In genomic region chr12:70691018-70691672, GRCh38 we compare ENCODE assay signal across 2 cellular contexts.
TF ChIP-seq lines count a peak whose summit lies in the region.

No MANE protein-coding gene starts in this region.

TF ChIP-seq in endothelial cell of umbilical vein, 7 proteins besides CTCF, POLR2A, EP300 and RAD21 (continued from another document):
- peak; percentile 84 for TF ChIP-seq FOS (IDR thresholded peaks at IDR 0.05; ENCODE audit: borderline replicate concordance, insufficient read depth, low read length)

TF ChIP-seq in GM23338, 12 proteins besides CTCF, POLR2A, EP300 and RAD21 (continued from another document):
- no peak for TF ChIP-seq REST (IDR thresholded peaks at IDR 0.05; ENCODE audit: unreplicated experiment)
